8 cellular contexts compared by ENCODE assay signal in genomic region chrX:132480581-132481203, GRCh38. TPM values are rescaled to one million over a fixed set of nuclear protein-coding genes. Genes with fewer than 3 reads are reported as not detected.
A peak's percentile ranks its signal among the peaks of the same experiment; 100 is the strongest.
DNase-seq lines count a peak whose midpoint lies in the region; ATAC-seq, FAIRE-seq and TF ChIP-seq lines count a peak whose summit lies in the region.

No MANE protein-coding gene starts in this region.

- no peaks in the 10 kb centered on the region for H3K27me3 ChIP-seq in H1 (replicated peaks in 1 of 4; ENCODE audit: control insufficient read depth in 3 of 4, extremely low read depth in 1 of 4, insufficient read depth in 3 of 4, low read length in 3 of 4)
- H3K27me3 ChIP-seq in uterus, result no peaks in the 10 kb centered on the region

- no peak overlapping the region for H3K56ac ChIP-seq in H1 (replicated peaks; ENCODE audit: insufficient read length, low read depth, low read length)

- peak overlapping the region; percentile 92 for H3K4me3 Mint-ChIP-seq in natural killer cell

- H3K14ac ChIP-seq in H1 (ENCODE audit: insufficient read length), result no peak overlapping the region

- ATAC-seq in HG02610 (IDR thresholded peaks at IDR 0.05; ENCODE audit: unreplicated experiment), result peak; percentile 79
- ATAC-seq in natural killer cell, result peak; percentile 86 to 90 (median 89)

- H2BK15ac ChIP-seq in H1 (ENCODE audit: low read length), result no peak overlapping the region

- TF ChIP-seq CTCF in NB4 (IDR thresholded peaks at IDR 0.05; ENCODE audit: low read depth, low read length) (no peak), VCaP (conservative IDR thresholded peaks at IDR 0.05) (no peak), H1 (IDR thresholded peaks at IDR 0.05; ENCODE audit: control extremely low read depth in 1 of 3, insufficient read depth in 1 of 3, low read depth in 1 of 3, low read length in 3 of 3) (no peak), natural killer cell (IDR thresholded peaks at IDR 0.05) (no peak), uterus (IDR thresholded peaks at IDR 0.05) (no peak)

- no peak for FAIRE-seq in H1 (lab: Jason Lieb, UNC)

- peak overlapping the region in 1 of 2 experiments; percentile 13; a peak in 1 of 4 replicates for H3K4me2 ChIP-seq in H1 (ENCODE audit: insufficient read depth in 1 of 2, low read depth in 2 of 2, low read length in 2 of 2)

- no peak overlapping the region for H4K91ac ChIP-seq in H1 (replicated peaks; ENCODE audit: insufficient read length, low read length)

- DNase-seq in activated gamma-delta T cell treated with Interleukin-2 at 50 U/mL for 16 hours, result peak; percentile 45
- DNase-seq in activated gamma-delta T cell (lab: John Stamatoyannopoulos, UW), result no peak
- DNase-seq in NB4 (ENCODE audit: low read depth), result peak; percentile 88
- DNase-seq in H1 (ENCODE audit: low read depth in 1 of 2, low spot score in 2 of 2), result no peak
- peak; percentile 32 for DNase-seq in natural killer cell
- peak; percentile 24 to 51 for DNase-seq in uterus

- peaks cover 0 to 7% (median 1%) of the 10 kb centered on the region in 4 experiments; a peak in 2 of 7 replicates for H3K4me1 ChIP-seq in H1 (replicated peaks in 1 of 4; ENCODE audit: control insufficient read depth in 3 of 4, insufficient read depth in 4 of 4, low read length in 3 of 4)
- H3K4me1 ChIP-seq in uterus, result peaks cover 0 to 12% of the 10 kb centered on the region in 2 donors

- H3K4me3 ChIP-seq in NB4 (ENCODE audit: low read depth, low read length) (peak overlapping the region; percentile 65), H1 (ENCODE audit: extremely low read depth in 1 of 4, insufficient read depth in 2 of 4, low read depth in 3 of 4, low read length in 4 of 4) (no peak overlapping the region), uterus (peak overlapping the region in 1 of 2 donors; percentile 21)

- no peak overlapping the region for H2AK5ac ChIP-seq in H1 (ENCODE audit: low read depth, low read length)

- no peaks in the 10 kb centered on the region for H3K79me2 ChIP-seq in H1 (ENCODE audit: control insufficient read depth in 1 of 2, insufficient read depth in 2 of 2, low read length in 2 of 2)

- no peak overlapping the region for H2BK20ac ChIP-seq in H1 (ENCODE audit: low read length)

- no peak overlapping the region for H3K18ac ChIP-seq in H1 (ENCODE audit: extremely low read depth, low read length)

- H3K36me3 ChIP-seq in H1 (ENCODE audit: control insufficient read depth in 2 of 4, insufficient read depth in 4 of 4, low read length in 3 of 4) (no peaks in the 10 kb centered on the region), uterus (no peaks in the 10 kb centered on the region)

- no peaks in the 10 kb centered on the region for H3K23me2 ChIP-seq in H1 (ENCODE audit: low read depth, low read length)

- CTCF ChIA-PET in H1 (lab: Charles Lee; ENCODE audit: partially characterized antibody), result interaction anchor here (0.6 to 2.6 kb wide), 4 partner anchors 188 to 1229 kb away, joined by 3 to 7 read pairs (median 4); no protein-coding TSS in a partner anchor

- no peaks in the 10 kb centered on the region for H3K79me1 ChIP-seq in H1 (ENCODE audit: low read depth, low read length)

- H4K20me1 ChIP-seq in H1 (replicated peaks in 1 of 2; ENCODE audit: control insufficient read depth in 1 of 2, insufficient read depth in 2 of 2, low read length in 2 of 2), result no peaks in the 10 kb centered on the region

- intact Hi-C loops in natural killer cell (cut with micrococcal nuclease) (loop anchor here (1.0 to 10.0 kb wide), 2 partner anchors 8 to 194 kb away; no protein-coding TSS in a partner anchor), uterus (cut with DNase I; ENCODE audit: low total_unique reads) (no loop called here)

- H2BK12ac ChIP-seq in H1 (ENCODE audit: low read depth, low read length), result no peak overlapping the region

- TF ChIP-seq POLR2A in NB4 (IDR thresholded peaks at IDR 0.05; ENCODE audit: extremely low read depth, insufficient read length) (no peak), H1 (IDR thresholded peaks at IDR 0.05; ENCODE audit: control extremely low read depth in 1 of 2, low read depth in 2 of 2, low read length in 2 of 2) (no peak), uterus (IDR thresholded peaks at IDR 0.05) (no peak)

- no peak for TF ChIP-seq RAD21 in H1 (IDR thresholded peaks at IDR 0.05 in 1 of 2, conservative IDR thresholded peaks at IDR 0.05 in 1 of 2; ENCODE audit: low read depth in 2 of 2, low read length in 2 of 2)

- POLR2A ChIA-PET in H1 (lab: Charles Lee; ENCODE audit: partially characterized antibody), result no interaction called here

- no peak overlapping the region for H3K9ac ChIP-seq in H1 (replicated peaks in 1 of 4; ENCODE audit: extremely low read depth in 1 of 4, low read depth in 3 of 4, low read length in 3 of 4)

- no peak for TF ChIP-seq EP300 in H1 (IDR thresholded peaks at IDR 0.05; ENCODE audit: borderline replicate concordance in 1 of 2, low read depth in 2 of 2, low read length in 2 of 2)

- H3K9me3 ChIP-seq in H1 (ENCODE audit: insufficient read depth in 2 of 2, low read depth in 1 of 2, low read length in 1 of 2) (no peaks in the 10 kb centered on the region), uterus (no peaks in the 10 kb centered on the region)

- no peak overlapping the region for H4K8ac ChIP-seq in H1 (ENCODE audit: extremely low read depth, insufficient read depth, low read length)

- no peak overlapping the region for H4K5ac ChIP-seq in H1 (ENCODE audit: insufficient read length, low read depth, low read length)

- H2BK5ac ChIP-seq in H1 (ENCODE audit: low read depth, low read length), result no peak overlapping the region

- WGBS in H1 (ENCODE audit: extremely low coverage in 1 of 2, insufficient coverage in 1 of 2, insufficient read length in 1 of 2, insufficient replicate concordance in 2 of 2, low coverage in 1 of 2, low lambda C conversion rate in 2 of 2, missing lambda C conversion rate in 1 of 2), 2 experiments, result 61% methylated on average over 6 of the region's 6 CpGs; no CpG with 5 or more reads in 1 of the 2 experiments

- H3K27ac Mint-ChIP-seq in natural killer cell, result peak overlapping the region; percentile 95 to 96

- H3K27ac ChIP-seq in VCaP, result peak overlapping the region; percentile 69
- no peak overlapping the region for H3K27ac ChIP-seq in H1 (ENCODE audit: low read depth, low read length)
- peak overlapping the region; percentile 63 to 74 for H3K27ac ChIP-seq in uterus

- peaks cover 16 to 26% of the 10 kb centered on the region in 2 donors for H3K4me1 Mint-ChIP-seq in natural killer cell

- H3K36me3 Mint-ChIP-seq in natural killer cell, result no peaks in the 10 kb centered on the region

- 0 out of 2 replicates have a peak overlapping the region, but pooled peaks have one; percentile 29 for H2AFZ ChIP-seq in H1 (ENCODE audit: low read length)

- peaks cover 0 to 4% of the 10 kb centered on the region in 2 donors for H3K27me3 Mint-ChIP-seq in natural killer cell (ENCODE audit: low read depth in 2 of 2)

- H3K4ac ChIP-seq in H1 (replicated peaks; ENCODE audit: insufficient read length, low read depth, low read length), result no peak overlapping the region

- no peak overlapping the region for H3K23ac ChIP-seq in H1 (ENCODE audit: insufficient read length)

- no peak overlapping the region for H2BK120ac ChIP-seq in H1 (replicated peaks; ENCODE audit: low read depth, low read length)

- no peaks in the 10 kb centered on the region for H3K9me3 Mint-ChIP-seq in natural killer cell

TF ChIP-seq in H1, 55 proteins besides CTCF, POLR2A, EP300 and RAD21:
- no peak for TF ChIP-seq EGR1 (IDR thresholded peaks at IDR 0.05; ENCODE audit: borderline replicate concordance, low read depth, low read length)
- no peak for TF ChIP-seq RBBP5 (IDR thresholded peaks at IDR 0.05; ENCODE audit: borderline replicate concordance, low read depth, low read length)
- no peak for TF ChIP-seq SUZ12 (IDR thresholded peaks at IDR 0.05; ENCODE audit: low read length)
- TF ChIP-seq JUN (IDR thresholded peaks at IDR 0.05; ENCODE audit: low read depth, low read length), result no peak
- no peak for TF ChIP-seq CTBP2 (IDR thresholded peaks at IDR 0.05; ENCODE audit: borderline replicate concordance, insufficient read depth, insufficient read length, low read length)
- TF ChIP-seq SAP30 (IDR thresholded peaks at IDR 0.05; ENCODE audit: insufficient read depth, insufficient replicate concordance, low read length), result no peak
- TF ChIP-seq SIN3A (conservative IDR thresholded peaks at IDR 0.05 in 1 of 2, IDR thresholded peaks at IDR 0.05 in 1 of 2; ENCODE audit: low read depth in 1 of 2, low read length in 2 of 2), result no peak
- TF ChIP-seq POU5F1 (IDR thresholded peaks at IDR 0.05; ENCODE audit: low read depth, low read length), result no peak
- TF ChIP-seq HDAC6 (IDR thresholded peaks at IDR 0.05; ENCODE audit: low read depth, low read length), result no peak
TF ChIP-seq in H1: peak in this region for 0.

RNA-seq across cellular contexts. Expression of gene MBNL3, which starts 8.1 kb away (rescaled TPM):
- total RNA-seq in H1 (2021; fragmentation: NEBNext Ultra II Directional; extraction: Animal tissue kit (Norgen Biotek cat#: 25700)), result 3.2 and 3.5 TPM in 2 replicates
- polyA plus RNA-seq in H1 (2011; rRNA removed), result 3.8 and 4.3 TPM in 2 replicates
- polyA plus RNA-seq in H1 (2011; cell fraction: cytosol; rRNA removed), result 1.9 TPM
- 5.3 TPM for polyA plus RNA-seq in H1 (2011; cell fraction: nucleus; rRNA removed)
- 1.4 to 3.7 TPM (median 1.9 TPM) in 4 replicates for polyA plus RNA-seq in H1 (2012, experiment 1 of 2)
- 2.2 TPM for polyA plus RNA-seq in H1 (2012, experiment 2 of 2)
- 0.75 TPM for polyA plus RNA-seq in H1 (2013, experiment 1 of 2)
- polyA plus RNA-seq in H1 (2013, experiment 2 of 2), result 0.96 TPM
- polyA minus RNA-seq in H1 (2011; rRNA and poly(A)+ RNA removed), result 21.8 and 31.1 TPM in 2 replicates
- 11.5 TPM for polyA minus RNA-seq in H1 (2011; cell fraction: cytosol; rRNA and poly(A)+ RNA removed)
- 9.4 TPM for polyA minus RNA-seq in H1 (2011; cell fraction: nucleus; rRNA and poly(A)+ RNA removed)
- total RNA-seq in natural killer cell, result 10 to 100 TPM; 55.3 to 64.3 (median 59.3) TPM
- total RNA-seq in uterus, result 10 to 100 TPM; 13.2 to 90.2 (median 32.3) TPM

Comparison
In these comparisons a context has a peak if more than half of its experiments do, and no peak if none do; other contexts are left out.
1. DNase-seq: peak in activated gamma-delta T cell treated with Interleukin-2 at 50 U/mL for 16 hours (single experiment), NB4 (single experiment), natural killer cell (single experiment) and uterus (2 of 2); none in activated gamma-delta T cell (single experiment) and H1 (0 of 2).